In genomic region chr12:39442895-39443703, GRCh38 we compare ENCODE assay signal across 8 cellular contexts. TPM values are rescaled to one million over a fixed set of nuclear protein-coding genes. Genes with fewer than 3 reads are reported as not detected.
DNase-seq lines count a peak whose midpoint lies in the region; ATAC-seq and TF ChIP-seq lines count a peak whose summit lies in the region.

A gene with protein sequence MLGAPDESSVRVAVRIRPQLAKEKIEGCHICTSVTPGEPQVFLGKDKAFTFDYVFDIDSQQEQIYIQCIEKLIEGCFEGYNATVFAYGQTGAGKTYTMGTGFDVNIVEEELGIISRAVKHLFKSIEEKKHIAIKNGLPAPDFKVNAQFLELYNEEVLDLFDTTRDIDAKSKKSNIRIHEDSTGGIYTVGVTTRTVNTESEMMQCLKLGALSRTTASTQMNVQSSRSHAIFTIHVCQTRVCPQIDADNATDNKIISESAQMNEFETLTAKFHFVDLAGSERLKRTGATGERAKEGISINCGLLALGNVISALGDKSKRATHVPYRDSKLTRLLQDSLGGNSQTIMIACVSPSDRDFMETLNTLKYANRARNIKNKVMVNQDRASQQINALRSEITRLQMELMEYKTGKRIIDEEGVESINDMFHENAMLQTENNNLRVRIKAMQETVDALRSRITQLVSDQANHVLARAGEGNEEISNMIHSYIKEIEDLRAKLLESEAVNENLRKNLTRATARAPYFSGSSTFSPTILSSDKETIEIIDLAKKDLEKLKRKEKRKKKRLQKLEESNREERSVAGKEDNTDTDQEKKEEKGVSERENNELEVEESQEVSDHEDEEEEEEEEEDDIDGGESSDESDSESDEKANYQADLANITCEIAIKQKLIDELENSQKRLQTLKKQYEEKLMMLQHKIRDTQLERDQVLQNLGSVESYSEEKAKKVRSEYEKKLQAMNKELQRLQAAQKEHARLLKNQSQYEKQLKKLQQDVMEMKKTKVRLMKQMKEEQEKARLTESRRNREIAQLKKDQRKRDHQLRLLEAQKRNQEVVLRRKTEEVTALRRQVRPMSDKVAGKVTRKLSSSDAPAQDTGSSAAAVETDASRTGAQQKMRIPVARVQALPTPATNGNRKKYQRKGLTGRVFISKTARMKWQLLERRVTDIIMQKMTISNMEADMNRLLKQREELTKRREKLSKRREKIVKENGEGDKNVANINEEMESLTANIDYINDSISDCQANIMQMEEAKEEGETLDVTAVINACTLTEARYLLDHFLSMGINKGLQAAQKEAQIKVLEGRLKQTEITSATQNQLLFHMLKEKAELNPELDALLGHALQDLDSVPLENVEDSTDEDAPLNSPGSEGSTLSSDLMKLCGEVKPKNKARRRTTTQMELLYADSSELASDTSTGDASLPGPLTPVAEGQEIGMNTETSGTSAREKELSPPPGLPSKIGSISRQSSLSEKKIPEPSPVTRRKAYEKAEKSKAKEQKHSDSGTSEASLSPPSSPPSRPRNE (N-terminal part only) (minus strand): TSS chr12:39443120. CDS start chr12:39442970, 150 bp downstream.

- H3K9me3 Mint-ChIP-seq in activated CD4-positive, alpha-beta T cell treated with anti-CD3 and anti-CD28 coated beads, Interleukin-2, amount 10 ng/mL, durations not matched to agents 24 days and 14 days: no peaks in the 10 kb centered on the region

- peaks cover 14% of the 10 kb centered on the region for H3K27me3 Mint-ChIP-seq in activated CD4-positive, alpha-beta T cell treated with anti-CD3 and anti-CD28 coated beads, Interleukin-2, amount 10 ng/mL, durations not matched to agents 24 days and 14 days

- intact Hi-C loops in activated CD4-positive, alpha-beta T cell treated with anti-CD3 and anti-CD28 coated beads, Interleukin-2, amount 10 ng/mL, durations not matched to agents 24 days and 14 days (cut with micrococcal nuclease): loop anchor here (1.0 to 10.0 kb wide), 9 partner anchors 24 to 1126 kb away; partner anchors contain the start of genes ALG10B, CPNE8 and SLC2A13

- peak within 1 kb of the TSS; percentile 97 for H3K27ac Mint-ChIP-seq in activated CD4-positive, alpha-beta T cell treated with anti-CD3 and anti-CD28 coated beads, Interleukin-2, amount 10 ng/mL, durations not matched to agents 24 days and 14 days

- peaks cover 17% of the 10 kb centered on the region for H3K4me1 Mint-ChIP-seq in activated CD4-positive, alpha-beta T cell treated with anti-CD3 and anti-CD28 coated beads, Interleukin-2, amount 10 ng/mL, durations not matched to agents 24 days and 14 days

- H3K4me3 Mint-ChIP-seq in activated CD4-positive, alpha-beta T cell treated with anti-CD3 and anti-CD28 coated beads, Interleukin-2, amount 10 ng/mL, durations not matched to agents 24 days and 14 days: peak within 1 kb of the TSS; percentile 95

- peak within 1 kb of the TSS; percentile 68 for H3K4me3 ChIP-seq in AG09309 (ENCODE audit: control insufficient read depth, low read depth, low read length)
- peak within 1 kb of the TSS; percentile 85 for H3K4me3 ChIP-seq in coronary artery

- ATAC-seq in GM19023 (IDR thresholded peaks at IDR 0.05; ENCODE audit: unreplicated experiment): peak; percentile 93
- ATAC-seq in HG03196 (IDR thresholded peaks at IDR 0.05; ENCODE audit: unreplicated experiment): peak; percentile 95

- TF ChIP-seq CTCF in AG09309 (IDR thresholded peaks at IDR 0.05; ENCODE audit: control insufficient read depth, insufficient read depth, low read depth, low read length, missing control alignments) (peak; percentile 31), coronary artery (IDR thresholded peaks at IDR 0.05) (peak; percentile 67)

- DNase-seq in AG09309 (ENCODE audit: low read depth): peak; percentile 59
- peak; percentile 78 to 97 for DNase-seq in NCI-H446 (lab: John Stamatoyannopoulos, UW)
- DNase-seq in activated CD4-positive, alpha-beta T cell treated with anti-CD3 and anti-CD28 coated beads, Interleukin-2, amount 10 ng/mL, durations not matched to agents 24 days and 14 days: peak; percentile 96
- peak; percentile 92 for DNase-seq in coronary artery (ENCODE audit: low spot score)
- peak; percentile 97 for DNase-seq in left kidney (ENCODE audit: low read depth, low spot score)
- peak; percentile 88 to 89 for DNase-seq in stimulated activated CD4-positive, alpha-beta T cell treated with anti-CD3 and anti-CD28 coated beads, Interleukin-2, amount 100 ng/mL, for 24 hours

- peak within 1 kb of the TSS; percentile 72 to 85 for H3K27ac ChIP-seq in coronary artery

- peaks cover 7% of the 10 kb centered on the region for H3K36me3 Mint-ChIP-seq in activated CD4-positive, alpha-beta T cell treated with anti-CD3 and anti-CD28 coated beads, Interleukin-2, amount 10 ng/mL, durations not matched to agents 24 days and 14 days (ENCODE audit: low read depth)

RNA-seq across cellular contexts. Expression of the gene that starts here (rescaled TPM):
- total RNA-seq in activated CD4-positive, alpha-beta T cell treated with anti-CD3 and anti-CD28 coated beads, Interleukin-2, amount 10 ng/mL, durations not matched to agents 24 days and 14 days: 28.1 and 29.5 TPM in 2 replicates

Comparison
In these comparisons a context has a peak if more than half of its experiments do, and no peak if none do; other contexts are left out.
1. Peak in every context shown above with its lines: DNase-seq, ATAC-seq, H3K4me3 ChIP-seq and H3K27ac ChIP-seq.